Comparison of ENCODE assay signal across 20 cellular contexts in genomic region chr10:79946270-79947082, GRCh38. TPM values are rescaled to one million over a fixed set of nuclear protein-coding genes. Genes with fewer than 3 reads are reported as not detected.
DNase-seq lines count a peak whose midpoint lies in the region; ATAC-seq and TF ChIP-seq lines count a peak whose summit lies in the region.
"Had no signal": no experiment of that assay in that cellular context is flagged by ENCODE, and none has a peak within 500 bp of the region (broad histone marks: within the 10 kb centered on the region; RNA-seq: fewer than 3 reads in every experiment).

No MANE protein-coding gene starts in this region.

- peak; percentile 16 to 25 for ATAC-seq in natural killer cell treated with Interleukin-12 subunit alpha and Interleukin-12 subunit beta and Interleukin-15 and Interleukin-18, amount 100 ng/mL, for 72 hours
- ATAC-seq in natural killer cell, result no peak
- ATAC-seq: A549; CD8-positive, alpha-beta T cell; HepG2 had no signal

- no peak overlapping the region for H3K9ac ChIP-seq in endodermal cell (ENCODE audit: extremely low read depth, low read length, poor library complexity, severe bottlenecking)
- no peak overlapping the region for H3K9ac ChIP-seq in trophoblast cell (ENCODE audit: low read length)
- H3K9ac ChIP-seq: BLaER1 treated with 17β-estradiol and CSF1 and Interleukin-3, amounts not matched to agents 10 nM and 100 nM had no signal

- H3K9me3 ChIP-seq in endodermal cell (ENCODE audit: control insufficient read depth, low read length) (peaks cover 5% of the 10 kb centered on the region), trophoblast cell (ENCODE audit: insufficient read depth, low read depth, low read length) (no peaks in the 10 kb centered on the region), vagina (no peaks in the 10 kb centered on the region), Caco-2 (0 out of 2 replicates have a peak, but pooled peaks cover 4% of the 10 kb centered on the region)

- no peak for TF ChIP-seq POLR2A in vagina (IDR thresholded peaks at IDR 0.05)

- WGBS in endodermal cell (ENCODE audit: insufficient coverage in 1 of 2, insufficient read length in 1 of 2), 2 experiments, result 87 to 90% methylated on average over 3 to 8 of the region's 8 CpGs
- WGBS in trophoblast cell (ENCODE audit: extremely low coverage, insufficient coverage, insufficient read length), result no CpG with 5 or more reads among the region's 8 CpGs

- peak overlapping the region; percentile 7 for H2BK12ac ChIP-seq in trophoblast cell (ENCODE audit: low read length)

- no peak overlapping the region for H3K23ac ChIP-seq in trophoblast cell (ENCODE audit: low read length)

- H3K36me3 Mint-ChIP-seq in natural killer cell treated with Interleukin-12 subunit alpha and Interleukin-12 subunit beta and Interleukin-15 and Interleukin-18, amount 100 ng/mL, for 72 hours, result no peaks in the 10 kb centered on the region
- H3K36me3 Mint-ChIP-seq in natural killer cell (peaks cover 6% of the 10 kb centered on the region), endodermal cell (ENCODE audit: low read depth) (no peaks in the 10 kb centered on the region), Caco-2 (ENCODE audit: insufficient read depth, unreplicated experiment) (no peaks in the 10 kb centered on the region)
- H3K36me3 Mint-ChIP-seq: CD8-positive, alpha-beta T cell had no signal

- H3K27me3 ChIP-seq in endodermal cell (ENCODE audit: control insufficient read depth, insufficient read depth, low read length, poor library complexity, severe bottlenecking), result no peaks in the 10 kb centered on the region
- no peaks in the 10 kb centered on the region for H3K27me3 ChIP-seq in trophoblast cell (ENCODE audit: insufficient read depth, low read length)
- no peaks in the 10 kb centered on the region for H3K27me3 ChIP-seq in vagina
- H3K27me3 ChIP-seq in Caco-2 (replicated peaks; ENCODE audit: control insufficient read depth, insufficient read depth, low read length), result no peaks in the 10 kb centered on the region
- H3K27me3 ChIP-seq: BLaER1 treated with 17β-estradiol and CSF1 and Interleukin-3, amounts not matched to agents 10 nM and 100 nM had no signal

- POLR2A ChIA-PET in Caco-2 (lab: Charles Lee), result no interaction called here

- no peak overlapping the region for H4K91ac ChIP-seq in trophoblast cell (ENCODE audit: low read depth, low read length)

- H3K4ac ChIP-seq in trophoblast cell (ENCODE audit: low read depth, low read length), result no peak overlapping the region

- H3K4me1 Mint-ChIP-seq in natural killer cell treated with Interleukin-12 subunit alpha and Interleukin-12 subunit beta and Interleukin-15 and Interleukin-18, amount 100 ng/mL, for 72 hours (ENCODE audit: low read depth in 2 of 2), result no peaks in the 10 kb centered on the region
- no peaks in the 10 kb centered on the region for H3K4me1 Mint-ChIP-seq in natural killer cell
- no peaks in the 10 kb centered on the region for H3K4me1 Mint-ChIP-seq in endodermal cell
- peaks cover 12% of the 10 kb centered on the region for H3K4me1 Mint-ChIP-seq in Caco-2 (ENCODE audit: low read depth, unreplicated experiment)

- CTCF ChIA-PET in Caco-2 (lab: Charles Lee), result interaction anchor here (0.6 kb wide), 1 partner anchor 380 kb away, joined by 8 read pairs; no protein-coding TSS in a partner anchor

- H3K14ac ChIP-seq in trophoblast cell (ENCODE audit: low read length), result no peak overlapping the region

- H3K27ac Mint-ChIP-seq in natural killer cell treated with Interleukin-12 subunit alpha and Interleukin-12 subunit beta and Interleukin-15 and Interleukin-18, amount 100 ng/mL, for 72 hours, result no peak overlapping the region
- H3K27ac Mint-ChIP-seq in natural killer cell, result no peak overlapping the region
- H3K27ac Mint-ChIP-seq in endodermal cell, result no peak overlapping the region
- no peak overlapping the region for H3K27ac Mint-ChIP-seq in Caco-2 (ENCODE audit: unreplicated experiment)
- H3K27ac Mint-ChIP-seq: CD8-positive, alpha-beta T cell had no signal

- DNase-seq in natural killer cell treated with Interleukin-12 subunit alpha and Interleukin-12 subunit beta and Interleukin-15 and Interleukin-18, amount 100 ng/mL, for 72 hours (ENCODE audit: low spot score), result no peak
- DNase-seq in natural killer cell, result no peak
- DNase-seq in endodermal cell, result peak; percentile 35
- DNase-seq in trophoblast cell, result no peak
- peak; percentile 76 to 92 for DNase-seq in vagina (ENCODE audit: extremely low spot score in 2 of 2)
- no peak for DNase-seq in Caco-2
- no peak for DNase-seq in HT-29 (ENCODE audit: low spot score)
- no peak for DNase-seq in T1000 (lab: John Stamatoyannopoulos, UW)
- DNase-seq: GOT3, KG1, MV-4-11, NCI-H1694 treated with DMSO at 0.1 percent for 48 hours, NCI-H2227 treated with DMSO at 0.1 percent for 48 hours, NCI-H524, RPMI8226, SHP77 treated with DMSO at 0.1 percent for 48 hours had no signal

- H3K4me3 ChIP-seq in endodermal cell (ENCODE audit: low read length) (no peak overlapping the region), trophoblast cell (ENCODE audit: low read depth, low read length) (no peak overlapping the region), vagina (no peak overlapping the region), Caco-2 (ENCODE audit: low read depth, low read length) (no peak overlapping the region)
- H3K4me3 ChIP-seq: A549; BLaER1 treated with 17β-estradiol and CSF1 and Interleukin-3, amounts not matched to agents 10 nM and 100 nM had no signal

- no peak overlapping the region for H2BK5ac ChIP-seq in trophoblast cell (ENCODE audit: low read depth, low read length, poor library complexity)

- TF ChIP-seq CTCF in natural killer cell (IDR thresholded peaks at IDR 0.05) (no peak), endodermal cell (conservative IDR thresholded peaks at IDR 0.05) (no peak), vagina (IDR thresholded peaks at IDR 0.05) (no peak), Caco-2 (IDR thresholded peaks at IDR 0.05; ENCODE audit: insufficient read depth in 1 of 2, low read depth in 1 of 2, low read length in 1 of 2, severe bottlenecking in 1 of 2, unreplicated experiment in 1 of 2) (no peak)

- no peaks in the 10 kb centered on the region for H3K79me1 ChIP-seq in trophoblast cell (ENCODE audit: low read length)

- H2BK120ac ChIP-seq in trophoblast cell (ENCODE audit: insufficient read depth, low read length, poor library complexity), result no peak overlapping the region

- H4K12ac ChIP-seq in trophoblast cell (ENCODE audit: low read depth, low read length), result no peak overlapping the region

- H3K79me2 ChIP-seq in trophoblast cell (ENCODE audit: control insufficient read depth, insufficient read depth, low read length, poor library complexity), result no peaks in the 10 kb centered on the region

- H2AK5ac ChIP-seq in trophoblast cell (ENCODE audit: low read length), result no peak overlapping the region

- H3K4me1 ChIP-seq in endodermal cell (ENCODE audit: control insufficient read depth, insufficient read depth, low read length) (no peaks in the 10 kb centered on the region), trophoblast cell (ENCODE audit: control insufficient read depth in 1 of 2, insufficient read depth in 2 of 2, low read length in 2 of 2) (peaks cover 2% of the 10 kb centered on the region in 2 experiments), vagina (no peaks in the 10 kb centered on the region), Caco-2 (no peaks in the 10 kb centered on the region)
- H3K4me1 ChIP-seq: A549 had no signal

- peaks cover 5% of the 10 kb centered on the region in 2 donors for H3K27me3 Mint-ChIP-seq in natural killer cell treated with Interleukin-12 subunit alpha and Interleukin-12 subunit beta and Interleukin-15 and Interleukin-18, amount 100 ng/mL, for 72 hours
- peaks cover 3 to 21% of the 10 kb centered on the region in 2 donors for H3K27me3 Mint-ChIP-seq in natural killer cell (ENCODE audit: low read depth in 2 of 2)
- peaks cover 42% of the 10 kb centered on the region for H3K27me3 Mint-ChIP-seq in endodermal cell (ENCODE audit: insufficient read depth)
- H3K27me3 Mint-ChIP-seq in Caco-2 (ENCODE audit: insufficient read depth, unreplicated experiment), result peaks cover 9% of the 10 kb centered on the region

- no peak overlapping the region for H2AFZ ChIP-seq in trophoblast cell (ENCODE audit: insufficient read depth, low read length, poor library complexity)

- peaks cover 4% of the 10 kb centered on the region for H3K9me3 Mint-ChIP-seq in natural killer cell treated with Interleukin-12 subunit alpha and Interleukin-12 subunit beta and Interleukin-15 and Interleukin-18, amount 100 ng/mL, for 72 hours
- H3K9me3 Mint-ChIP-seq in natural killer cell (peaks cover 0 to 2% of the 10 kb centered on the region in 2 donors), endodermal cell (no peaks in the 10 kb centered on the region), Caco-2 (ENCODE audit: unreplicated experiment) (no peaks in the 10 kb centered on the region)

- intact Hi-C loops in natural killer cell (cut with micrococcal nuclease) (no loop called here), vagina (cut with DNase I) (no loop called here), Caco-2 (cut with micrococcal nuclease; ENCODE audit: unreplicated experiment) (no loop called here)

- no peak overlapping the region for H3K18ac ChIP-seq in trophoblast cell (ENCODE audit: low read length)

- H3K36me3 ChIP-seq in endodermal cell (ENCODE audit: control insufficient read depth, insufficient read depth, low read length) (no peaks in the 10 kb centered on the region), trophoblast cell (ENCODE audit: control insufficient read depth in 1 of 2, insufficient read depth in 2 of 2, low read length in 2 of 2) (no peaks in the 10 kb centered on the region), vagina (no peaks in the 10 kb centered on the region), Caco-2 (ENCODE audit: control insufficient read depth, insufficient read depth, low read length) (no peaks in the 10 kb centered on the region)
- H3K36me3 ChIP-seq: BLaER1 treated with 17β-estradiol and CSF1 and Interleukin-3, amounts not matched to agents 10 nM and 100 nM had no signal

- H4K8ac ChIP-seq in trophoblast cell (ENCODE audit: low read depth, low read length), result no peak overlapping the region

- BruUV-seq in Caco-2 (replicated peaks; lab: Mats Ljungman, UMichigan), result no TSS peak

- H3K4me3 Mint-ChIP-seq in natural killer cell treated with Interleukin-12 subunit alpha and Interleukin-12 subunit beta and Interleukin-15 and Interleukin-18, amount 100 ng/mL, for 72 hours, result no peak overlapping the region
- H3K4me3 Mint-ChIP-seq in natural killer cell (no peak overlapping the region), endodermal cell (no peak overlapping the region), Caco-2 (ENCODE audit: unreplicated experiment) (no peak overlapping the region)
- H3K4me3 Mint-ChIP-seq: CD8-positive, alpha-beta T cell had no signal

- H3K27ac ChIP-seq in endodermal cell (ENCODE audit: low read depth, low read length), result no peak overlapping the region
- no peak overlapping the region for H3K27ac ChIP-seq in trophoblast cell (ENCODE audit: low read depth, low read length)
- H3K27ac ChIP-seq in vagina, result no peak overlapping the region
- H3K27ac ChIP-seq: A549; BLaER1 treated with 17β-estradiol and CSF1 and Interleukin-3, amounts not matched to agents 10 nM and 100 nM had no signal

- no peak overlapping the region for H3K4me2 ChIP-seq in trophoblast cell (ENCODE audit: low read length)
- H3K4me2 ChIP-seq: A549; BLaER1 treated with 17β-estradiol and CSF1 and Interleukin-3, amounts not matched to agents 10 nM and 100 nM had no signal

RNA-seq across cellular contexts. Expression of gene SFTPD, which starts 2.4 kb away (rescaled TPM):
- total RNA-seq in natural killer cell treated with Interleukin-12 subunit alpha and Interleukin-12 subunit beta and Interleukin-15 and Interleukin-18, amount 100 ng/mL, for 72 hours, result not detected
- total RNA-seq in natural killer cell (under 1 TPM in 1 of 3 donors, not detected in 2; 0.56 TPM), endodermal cell (under 1 TPM; 0.42 to 0.86 TPM), vagina (not detected), Caco-2 (2022) (0.39 TPM in 1 of 2 replicates, not detected in the other)
- polyA plus RNA-seq in endodermal cell (2013, experiment 1 of 2), result not detected
- polyA plus RNA-seq in endodermal cell (2013, experiment 2 of 2), result not detected
- 0.14 and 0.19 TPM in 2 replicates for polyA plus RNA-seq in trophoblast cell (2013)
- total RNA-seq in HT-29 (2014; rRNA removed; shearing (Covaris generic)), result not detected in 2 replicates
- total RNA-seq: CD8-positive, alpha-beta T cell; HepG2 had no signal
- polyA plus RNA-seq: HepG2 had no signal

Comparison
In these comparisons a context has a peak if more than half of its experiments do, and no peak if none do; other contexts are left out.
1. ATAC-seq: peak in natural killer cell treated with Interleukin-12 subunit alpha and Interleukin-12 subunit beta and Interleukin-15 and Interleukin-18, amount 100 ng/mL, for 72 hours (2 of 2); none in natural killer cell (0 of 3).
2. DNase-seq: peak in endodermal cell (single experiment) and vagina (2 of 2); none in natural killer cell treated with Interleukin-12 subunit alpha and Interleukin-12 subunit beta and Interleukin-15 and Interleukin-18, amount 100 ng/mL, for 72 hours (single experiment), natural killer cell (single experiment), trophoblast cell (0 of 2), Caco-2 (0 of 2), HT-29 (single experiment) and T1000 (single experiment).